In the genomic region with DNA sequence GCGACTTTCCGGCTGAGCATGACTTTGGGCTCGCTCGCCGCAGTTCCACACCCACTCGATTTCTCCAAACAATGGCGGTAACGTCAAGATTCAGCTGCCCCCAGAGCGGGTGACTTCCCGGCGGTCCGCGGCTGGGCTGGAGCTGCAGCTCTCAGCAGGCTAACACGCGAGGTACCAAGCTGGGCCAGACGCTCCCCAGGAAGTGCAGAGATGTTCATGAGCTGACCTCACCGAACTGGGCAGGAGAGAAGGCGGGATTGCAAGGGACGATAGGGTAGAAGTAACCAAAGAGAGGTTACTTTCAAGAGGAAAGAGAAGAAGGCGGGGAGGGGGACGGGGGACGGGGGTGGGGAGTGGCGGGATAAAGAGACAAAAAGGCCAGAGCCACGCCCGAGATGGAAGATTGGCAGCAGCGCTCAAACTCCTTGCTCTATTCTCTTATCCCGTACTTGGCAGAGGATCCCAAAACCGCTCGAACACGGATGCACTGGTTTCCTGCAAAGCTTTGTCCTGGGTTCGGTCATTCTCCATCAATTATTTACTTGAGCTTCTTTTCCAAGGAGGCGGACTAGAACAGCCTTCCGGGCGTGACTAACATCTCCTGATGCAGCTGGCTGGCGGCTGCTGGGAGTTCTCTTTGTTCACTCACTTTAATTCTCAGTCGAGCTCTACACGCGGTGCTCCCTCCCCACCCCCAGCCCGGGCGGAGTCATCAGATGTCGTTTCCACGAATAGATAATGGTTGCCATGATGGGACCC, we compare ENCODE assay signal across 8 cellular contexts.
DNase-seq lines count a peak whose midpoint lies in the region; ATAC-seq, FAIRE-seq and TF ChIP-seq lines count a peak whose summit lies in the region.

A gene (minus strand): TSS at position 626 of the 759 bp plus-strand sequence.

- TF ChIP-seq POLR2A in HepG2 (IDR thresholded peaks at IDR 0.05; ENCODE audit: insufficient read depth in 1 of 2, low read depth in 2 of 2, low read length in 2 of 2): no peak

- ATAC-seq in HepG2: no peak

- H3K27ac ChIP-seq in neuronal stem cell (replicated peaks; ENCODE audit: low read length) (peak within 1 kb of the TSS; percentile 98), HepG2 (ENCODE audit: extremely low read length, insufficient read depth, low read length) (no peak within 1 kb of the TSS)

- no peak within 1 kb of the TSS for H2AK5ac ChIP-seq in neuronal stem cell (ENCODE audit: low read depth, low read length)

- TF ChIP-seq EP300 in HepG2 (IDR thresholded peaks at IDR 0.05; ENCODE audit: low read depth in 2 of 2, low read length in 2 of 2) (no peak), HepG2 (CRISPR knock-in tag; IDR thresholded peaks at IDR 0.05; ENCODE audit: borderline replicate concordance) (no peak)

- no peak within 1 kb of the TSS for H2BK12ac ChIP-seq in neuronal stem cell (ENCODE audit: low read length)

- DNase-seq in AG20443 (ENCODE audit: low spot score) (peak; percentile 39), NCI-H128 (lab: John Stamatoyannopoulos, UW; ENCODE audit: unreplicated experiment) (peak; percentile 64), neuronal stem cell (ENCODE audit: low spot score) (peak; percentile 72), HepG2 (ENCODE audit: low spot score) (no peak), HPDE6-E6E7 (ENCODE audit: extremely low spot score) (no peak)
- DNase-seq in effector CD4-positive, alpha-beta T cell: no peak

- H3K4me2 ChIP-seq in neuronal stem cell (ENCODE audit: insufficient read depth, low read length, poor library complexity, severe bottlenecking) (peak within 1 kb of the TSS; percentile 64), HepG2 (ENCODE audit: low read depth, low read length) (no peak within 1 kb of the TSS)

- H3K9ac ChIP-seq in endocrine pancreas (ENCODE audit: control insufficient read depth, insufficient read depth, low read length) (peak within 1 kb of the TSS; percentile 67), neuronal stem cell (ENCODE audit: low read depth, low read length, poor library complexity) (peak within 1 kb of the TSS; percentile 91), HepG2 (ENCODE audit: insufficient read depth, low read depth, low read length) (no peak within 1 kb of the TSS)

- H2AFZ ChIP-seq in neuronal stem cell (ENCODE audit: low read length): peak within 1 kb of the TSS; percentile 86
- no peak within 1 kb of the TSS for H2AFZ ChIP-seq in HepG2 (ENCODE audit: low read length)

- no peaks in the 10 kb centered on the region for H3K79me2 ChIP-seq in HepG2 (ENCODE audit: insufficient read depth, low read length)

- peaks cover 5% of the 10 kb centered on the region for H4K20me1 ChIP-seq in HepG2 (ENCODE audit: insufficient read depth, low read length)

- no peak within 1 kb of the TSS for H4K91ac ChIP-seq in neuronal stem cell (ENCODE audit: low read depth, low read length, poor library complexity)

- TF ChIP-seq CTCF in WI38 (IDR thresholded peaks at IDR 0.05; ENCODE audit: low read depth, low read length) (no peak), HepG2 (CRISPR knock-in tag; IDR thresholded peaks at IDR 0.05) (no peak)

- H4K8ac ChIP-seq in neuronal stem cell (ENCODE audit: low read depth, low read length): no peak within 1 kb of the TSS

- H3K36me3 ChIP-seq in endocrine pancreas (ENCODE audit: control insufficient read depth, insufficient read depth, low read length) (no peaks in the 10 kb centered on the region), neuronal stem cell (replicated peaks in 1 of 2; ENCODE audit: control insufficient read depth in 2 of 2, insufficient read depth in 2 of 2, low read length in 2 of 2) (peaks cover 0 to 20% of the 10 kb centered on the region in 2 donors), HepG2 (replicated peaks in 1 of 2; ENCODE audit: control insufficient read depth in 1 of 2, insufficient read depth in 2 of 2, low read length in 2 of 2) (no peaks in the 10 kb centered on the region)

- H2BK5ac ChIP-seq in neuronal stem cell (ENCODE audit: low read length): no peak within 1 kb of the TSS

- TF ChIP-seq RAD21 in HepG2 (CRISPR knock-in tag; IDR thresholded peaks at IDR 0.05): no peak

- H3K4ac ChIP-seq in neuronal stem cell (ENCODE audit: low read length): no peak within 1 kb of the TSS

- WGBS in neuronal stem cell (ENCODE audit: extremely low coverage in 2 of 2, insufficient read length in 2 of 2, insufficient replicate concordance in 1 of 2), 2 donors: no CpG with 5 or more reads among the region's 42 CpGs
- WGBS in HepG2 (ENCODE audit: low lambda C conversion rate): 27% methylated on average over 42 of the region's 42 CpGs

- intact Hi-C loops in HepG2 (cut with micrococcal nuclease; ENCODE audit: unreplicated experiment): no loop called here

- peak within 1 kb of the TSS; percentile 93 for H3K18ac ChIP-seq in neuronal stem cell (ENCODE audit: low read length)

- CTCF ChIA-PET in HepG2 (lab: Yijun Ruan, JAX; ENCODE audit: low intra/inter-chr PET ratio, low total read pairs): no interaction called here

- no peaks in the 10 kb centered on the region for H3K79me1 ChIP-seq in neuronal stem cell (ENCODE audit: low read depth, low read length)

- peak within 1 kb of the TSS; percentile 13 for H2BK15ac ChIP-seq in neuronal stem cell (ENCODE audit: low read length)

- H3K4me1 ChIP-seq in endocrine pancreas (ENCODE audit: control insufficient read depth, insufficient read depth, low read length) (peaks cover 21% of the 10 kb centered on the region), neuronal stem cell (ENCODE audit: control insufficient read depth in 2 of 2, insufficient read depth in 1 of 2, low read depth in 1 of 2, low read length in 2 of 2) (peaks cover 7% of the 10 kb centered on the region in 2 donors), HepG2 (ENCODE audit: insufficient read depth, low read length) (peaks cover 5% of the 10 kb centered on the region)

- peak within 1 kb of the TSS; percentile 89 for H2BK120ac ChIP-seq in neuronal stem cell (ENCODE audit: low read depth, low read length)

- POLR2A ChIA-PET in HepG2 (lab: Yijun Ruan, JAX): no interaction called here

- H3K4me3 ChIP-seq in WI38 (ENCODE audit: low read depth, low read length) (peak within 1 kb of the TSS; percentile 42), endocrine pancreas (ENCODE audit: control insufficient read depth, insufficient read depth, low read length) (peak within 1 kb of the TSS; percentile 73), neuronal stem cell (ENCODE audit: low read length in 2 of 2) (peak within 1 kb of the TSS; percentile 86 to 89), HepG2 (replicated peaks in 1 of 3; ENCODE audit: insufficient read depth in 1 of 3, low read depth in 2 of 3, low read length in 3 of 3) (no peak within 1 kb of the TSS)

- H3K23ac ChIP-seq in neuronal stem cell (ENCODE audit: low read depth, low read length, poor library complexity): peak within 1 kb of the TSS; percentile 17

- H3K14ac ChIP-seq in neuronal stem cell (ENCODE audit: low read length): no peak within 1 kb of the TSS

- H3K9me3 ChIP-seq in endocrine pancreas (ENCODE audit: control insufficient read depth, low read length) (no peaks in the 10 kb centered on the region), neuronal stem cell (replicated peaks in 1 of 2; ENCODE audit: control insufficient read depth in 2 of 2, insufficient read depth in 1 of 2, low read depth in 1 of 2, low read length in 2 of 2) (no peaks in the 10 kb centered on the region), HepG2 (ENCODE audit: low read length) (no peaks in the 10 kb centered on the region)

- in situ Hi-C loops in HepG2 (cut with HindIII; ENCODE audit: extremely low pct_ligation_motif_present, low pct_unique_long_range_greater_than_20kb): no loop called here

- no peak for FAIRE-seq in HepG2 (lab: Jason Lieb, UNC)

- H3K27me3 ChIP-seq in endocrine pancreas (ENCODE audit: control insufficient read depth, insufficient read depth, low read length) (peaks cover 2% of the 10 kb centered on the region), neuronal stem cell (ENCODE audit: control insufficient read depth in 3 of 3, insufficient read depth in 3 of 3, low read depth in 1 of 3, low read length in 3 of 3) (no peaks in the 10 kb centered on the region), HepG2 (ENCODE audit: control insufficient read depth in 1 of 2, insufficient read depth in 2 of 2, low read length in 2 of 2) (peaks cover 4 to 38% of the 10 kb centered on the region in 2 experiments; a peak in 3 of 5 replicates)

- BruUV-seq in HepG2 (replicated peaks; lab: Mats Ljungman, UMichigan): no TSS peak

TF ChIP-seq in HepG2, 621 proteins besides CTCF, POLR2A, EP300 and RAD21:
- TF ChIP-seq ZNF44 (CRISPR knock-in tag; IDR thresholded peaks at IDR 0.05) (no peak), ZBTB8A (CRISPR knock-in tag; IDR thresholded peaks at IDR 0.05; ENCODE audit: borderline replicate concordance, low read depth) (no peak), ELF3 (CRISPR knock-in tag; IDR thresholded peaks at IDR 0.05) (no peak), CBX1 (IDR thresholded peaks at IDR 0.05; ENCODE audit: low read depth) (no peak), KAT2B (IDR thresholded peaks at IDR 0.05; ENCODE audit: borderline replicate concordance, low read depth, low read length) (no peak)

Comparison
In these comparisons a context has a peak if more than half of its experiments do, and no peak if none do; other contexts are left out.
1. DNase-seq: peak in AG20443 (single experiment), NCI-H128 (single experiment) and neuronal stem cell (single experiment); none in HepG2 (single experiment), effector CD4-positive, alpha-beta T cell (single experiment) and HPDE6-E6E7 (single experiment).
2. H3K4me3 ChIP-seq: peak in WI38 (single experiment), endocrine pancreas (single experiment) and neuronal stem cell (2 of 2); none in HepG2 (0 of 3).